In the genomic region with DNA sequence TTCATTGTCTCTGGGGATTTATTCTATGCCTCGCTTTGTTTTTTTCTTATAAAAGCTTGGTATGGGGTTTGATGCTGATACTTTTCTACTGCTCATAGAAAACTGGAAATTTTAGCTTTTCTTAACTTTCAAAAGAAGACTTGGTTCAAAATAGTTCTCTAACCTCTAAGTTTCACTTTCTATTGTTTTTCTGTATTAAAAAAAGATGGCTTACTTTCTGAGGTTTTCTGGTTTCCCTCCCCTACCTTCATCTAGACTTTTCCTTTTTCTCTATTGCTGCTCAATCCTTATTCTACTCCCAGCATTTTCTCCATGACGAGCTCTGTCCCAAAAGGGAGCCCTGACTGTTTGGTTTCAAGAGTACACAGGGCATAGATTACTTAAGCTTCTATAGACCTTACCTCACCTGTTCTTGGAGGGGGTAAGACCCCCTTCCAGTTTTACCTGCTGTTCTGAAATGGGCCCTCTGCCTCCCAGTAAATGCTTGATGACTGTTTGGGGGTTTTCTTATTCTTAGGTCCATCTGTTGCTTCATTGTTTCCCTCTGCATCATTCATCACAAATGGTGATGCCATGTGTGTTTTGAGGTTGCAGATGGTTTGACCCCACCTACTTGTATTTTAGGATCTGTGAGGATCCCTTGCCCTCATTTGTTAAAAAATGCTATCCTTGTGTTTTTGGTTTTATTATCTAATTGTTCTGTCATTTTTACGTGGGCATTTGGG, we compare ENCODE assay signal across 12 cellular contexts. TPM values are rescaled to one million over a fixed set of nuclear protein-coding genes. Genes with fewer than 3 reads are reported as not detected.
A peak's percentile ranks its signal among the peaks of the same experiment; 100 is the strongest.
DNase-seq lines count a peak whose midpoint lies in the region; ATAC-seq and TF ChIP-seq lines count a peak whose summit lies in the region.
"Had no signal": no experiment of that assay in that cellular context is flagged by ENCODE, and none has a peak within 500 bp of the region (broad histone marks: within the 10 kb centered on the region; RNA-seq: fewer than 3 reads in every experiment).

No MANE protein-coding gene starts in this region.

- peak in 1 of 2 donors; percentile 35 for ATAC-seq in CD4-positive, CD25-positive, alpha-beta regulatory T cell (ENCODE audit: low read depth in 2 of 2)
- ATAC-seq in GM19043 (IDR thresholded peaks at IDR 0.05; ENCODE audit: low read depth, unreplicated experiment) (peak; percentile 70), HG03064 (IDR thresholded peaks at IDR 0.05; ENCODE audit: low read depth, unreplicated experiment) (peak; percentile 64), GM21576 (IDR thresholded peaks at IDR 0.05; ENCODE audit: unreplicated experiment) (no peak)
- peak; percentile 29 for ATAC-seq in activated naive CD8-positive, alpha-beta T cell treated with anti-CD3 and anti-CD28 coated beads, Interleukin-2, amount 10 ng/mL, durations not matched to agents 7 days and 5 days (ENCODE audit: low read depth)
- ATAC-seq: esophagus mucosa had no signal

- H3K4me1 Mint-ChIP-seq in CD4-positive, CD25-positive, alpha-beta regulatory T cell = peaks cover 11 to 16% (median 12%) of the 10 kb centered on the region in 4 donors
- H3K4me1 Mint-ChIP-seq in activated naive CD8-positive, alpha-beta T cell treated with anti-CD3 and anti-CD28 coated beads, Interleukin-2, amount 10 ng/mL, durations not matched to agents 7 days and 5 days = peaks cover 34% of the 10 kb centered on the region

- peaks cover 7% of the 10 kb centered on the region for H3K4me1 ChIP-seq in CD4-positive, CD25-positive, alpha-beta regulatory T cell (ENCODE audit: control insufficient read depth, insufficient read depth, low read length, poor library complexity, severe bottlenecking)

- H3K4me3 ChIP-seq in CD4-positive, CD25-positive, alpha-beta regulatory T cell (ENCODE audit: low read depth, low read length) = peak overlapping the region; percentile 38

- H3K36me3 ChIP-seq in CD4-positive, CD25-positive, alpha-beta regulatory T cell (ENCODE audit: control insufficient read depth, insufficient read depth, low read length) = peaks cover under 1% of the 10 kb centered on the region

- H3K36me3 Mint-ChIP-seq in CD4-positive, CD25-positive, alpha-beta regulatory T cell = peaks cover 36% of the 10 kb centered on the region
- peaks cover 29% of the 10 kb centered on the region for H3K36me3 Mint-ChIP-seq in activated naive CD8-positive, alpha-beta T cell treated with anti-CD3 and anti-CD28 coated beads, Interleukin-2, amount 10 ng/mL, durations not matched to agents 7 days and 5 days

- H3K27ac ChIP-seq in CD4-positive, CD25-positive, alpha-beta regulatory T cell (ENCODE audit: insufficient read depth, low read length, poor library complexity, severe bottlenecking) = peak overlapping the region; percentile 44
- H3K27ac ChIP-seq: C4-2B had no signal

- H3K9me3 ChIP-seq in CD4-positive, CD25-positive, alpha-beta regulatory T cell (ENCODE audit: control insufficient read depth in 2 of 2, low read length in 2 of 2) = no peaks in the 10 kb centered on the region

- peak overlapping the region; percentile 30 to 70 (median 50) for H3K4me3 Mint-ChIP-seq in CD4-positive, CD25-positive, alpha-beta regulatory T cell
- peak overlapping the region; percentile 86 for H3K4me3 Mint-ChIP-seq in activated naive CD8-positive, alpha-beta T cell treated with anti-CD3 and anti-CD28 coated beads, Interleukin-2, amount 10 ng/mL, durations not matched to agents 7 days and 5 days

- H3K27ac Mint-ChIP-seq in CD4-positive, CD25-positive, alpha-beta regulatory T cell = peak overlapping the region; percentile 44 to 98 (median 70)
- peak overlapping the region; percentile 95 for H3K27ac Mint-ChIP-seq in activated naive CD8-positive, alpha-beta T cell treated with anti-CD3 and anti-CD28 coated beads, Interleukin-2, amount 10 ng/mL, durations not matched to agents 7 days and 5 days

- no peaks in the 10 kb centered on the region for H3K27me3 Mint-ChIP-seq in CD4-positive, CD25-positive, alpha-beta regulatory T cell
- H3K27me3 Mint-ChIP-seq in activated naive CD8-positive, alpha-beta T cell treated with anti-CD3 and anti-CD28 coated beads, Interleukin-2, amount 10 ng/mL, durations not matched to agents 7 days and 5 days = no peaks in the 10 kb centered on the region

- no peaks in the 10 kb centered on the region for H3K27me3 ChIP-seq in CD4-positive, CD25-positive, alpha-beta regulatory T cell (ENCODE audit: control insufficient read depth, insufficient read depth, low read length)

- in situ Hi-C loops in GM13977 (cut with MboI; ENCODE audit: low pct_unique_long_range_greater_than_20kb, low sequenced_read_pairs, unreplicated experiment) = no loop called here

- POLR2A ChIA-PET in activated naive CD8-positive, alpha-beta T cell treated with anti-CD3 and anti-CD28 coated beads, Interleukin-2, amount 10 ng/mL, durations not matched to agents 7 days and 5 days (lab: Charles Lee) = interaction anchor here (0.9 to 2.0 kb wide), 3 partner anchors 21 to 80 kb away, joined by 3 to 5 read pairs (median 4); partner anchors contain the start of genes ARFIP2 and TIMM10B

- TF ChIP-seq CTCF in GM13977 (IDR thresholded peaks at IDR 0.05; ENCODE audit: extremely low read depth, insufficient read depth, missing control alignments) = no peak

- DNase-seq in CD4-positive, CD25-positive, alpha-beta regulatory T cell = peak in 2 of 3 donors; percentile 9 to 39
- DNase-seq in activated naive CD8-positive, alpha-beta T cell treated with anti-CD3 and anti-CD28 coated beads, Interleukin-2, amount 10 ng/mL, durations not matched to agents 7 days and 5 days = no peak
- no peak for DNase-seq in retina
- DNase-seq in GM13977 (ENCODE audit: low spot score) = no peak
- DNase-seq in islet precursor cell = no peak
- DNase-seq: midbrain; stimulated activated CD4-positive, alpha-beta T cell treated with anti-CD3 and anti-CD28 coated beads, Interleukin-4, amount 100 ng/mL, for 24 hours had no signal

- H3K9me3 Mint-ChIP-seq in CD4-positive, CD25-positive, alpha-beta regulatory T cell = no peaks in the 10 kb centered on the region
- peaks cover 2% of the 10 kb centered on the region for H3K9me3 Mint-ChIP-seq in activated naive CD8-positive, alpha-beta T cell treated with anti-CD3 and anti-CD28 coated beads, Interleukin-2, amount 10 ng/mL, durations not matched to agents 7 days and 5 days

RNA-seq across cellular contexts. Expression of gene DNHD1, which starts 29.5 kb away (rescaled TPM):
- 32.7 TPM for total RNA-seq in CD4-positive, CD25-positive, alpha-beta regulatory T cell
- 1 to 10 TPM in 3 of 4 donors, under 1 TPM in 1; 0.65 to 1.6 (median 1.4) TPM for polyA plus RNA-seq in CD4-positive, CD25-positive, alpha-beta regulatory T cell
- 10 to 100 TPM; 32.3 to 35.5 TPM for total RNA-seq in activated naive CD8-positive, alpha-beta T cell treated with anti-CD3 and anti-CD28 coated beads, Interleukin-2, amount 10 ng/mL, durations not matched to agents 7 days and 5 days

RNA-seq across cellular contexts. Expression of gene TIMM10B, which starts 45.3 kb away (rescaled TPM):
- 49.8 TPM for total RNA-seq in CD4-positive, CD25-positive, alpha-beta regulatory T cell
- polyA plus RNA-seq in CD4-positive, CD25-positive, alpha-beta regulatory T cell = 10 to 100 TPM; 24.5 to 47.9 (median 33.4) TPM
- total RNA-seq in activated naive CD8-positive, alpha-beta T cell treated with anti-CD3 and anti-CD28 coated beads, Interleukin-2, amount 10 ng/mL, durations not matched to agents 7 days and 5 days = 10 to 100 TPM; 41.3 to 47.0 TPM

RNA-seq across cellular contexts. Expression of gene ARFIP2, which starts 45.4 kb away (rescaled TPM):
- total RNA-seq in CD4-positive, CD25-positive, alpha-beta regulatory T cell = 45.4 TPM
- 10 to 100 TPM; 33.0 to 38.3 (median 35.6) TPM for polyA plus RNA-seq in CD4-positive, CD25-positive, alpha-beta regulatory T cell
- 10 to 100 TPM; 44.3 to 44.6 TPM for total RNA-seq in activated naive CD8-positive, alpha-beta T cell treated with anti-CD3 and anti-CD28 coated beads, Interleukin-2, amount 10 ng/mL, durations not matched to agents 7 days and 5 days

RNA-seq across cellular contexts. Expression of gene TRIM3, which starts 52.8 kb away (rescaled TPM):
- total RNA-seq in CD4-positive, CD25-positive, alpha-beta regulatory T cell = 16.4 TPM
- polyA plus RNA-seq in CD4-positive, CD25-positive, alpha-beta regulatory T cell = 1 to 10 TPM in 3 of 4 donors, under 1 TPM in 1; 0.91 to 2.7 (median 1.9) TPM
- 10 to 100 TPM; 11.8 to 11.9 TPM for total RNA-seq in activated naive CD8-positive, alpha-beta T cell treated with anti-CD3 and anti-CD28 coated beads, Interleukin-2, amount 10 ng/mL, durations not matched to agents 7 days and 5 days

Comparison
In these comparisons a context has a peak if more than half of its experiments do, and no peak if none do; other contexts are left out.
1. DNase-seq: peak in CD4-positive, CD25-positive, alpha-beta regulatory T cell (2 of 3); none in activated naive CD8-positive, alpha-beta T cell treated with anti-CD3 and anti-CD28 coated beads, Interleukin-2, amount 10 ng/mL, durations not matched to agents 7 days and 5 days (single experiment), retina (single experiment), GM13977 (single experiment) and islet precursor cell (single experiment).